1 cellular context compared by ENCODE assay signal in the genomic region with DNA sequence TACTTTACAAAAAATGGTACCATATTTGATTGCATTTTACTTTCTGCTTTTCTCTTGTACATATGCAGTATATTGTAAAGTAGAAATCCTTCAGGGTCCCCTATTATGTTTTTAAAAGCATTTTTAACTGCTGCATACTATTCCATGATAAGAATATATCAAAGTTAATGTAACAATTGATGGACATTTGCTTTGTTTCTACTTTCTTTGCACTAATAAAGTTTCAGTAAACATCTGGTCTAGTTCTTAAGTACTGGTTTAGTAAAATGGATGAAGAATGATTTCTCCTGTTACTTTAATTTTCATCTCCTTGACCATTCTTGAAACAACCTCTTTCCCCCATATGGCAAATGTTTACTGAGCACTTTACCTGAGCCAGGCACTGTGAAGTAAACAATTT.
A peak's percentile ranks its signal among the peaks of the same experiment; 100 is the strongest.
TF ChIP-seq lines count a peak whose summit lies in the region.

No MANE protein-coding gene starts in this region.

TF ChIP-seq in GM12878, 131 proteins besides CTCF, POLR2A, EP300 and RAD21:
- TF ChIP-seq, protein P1, sequence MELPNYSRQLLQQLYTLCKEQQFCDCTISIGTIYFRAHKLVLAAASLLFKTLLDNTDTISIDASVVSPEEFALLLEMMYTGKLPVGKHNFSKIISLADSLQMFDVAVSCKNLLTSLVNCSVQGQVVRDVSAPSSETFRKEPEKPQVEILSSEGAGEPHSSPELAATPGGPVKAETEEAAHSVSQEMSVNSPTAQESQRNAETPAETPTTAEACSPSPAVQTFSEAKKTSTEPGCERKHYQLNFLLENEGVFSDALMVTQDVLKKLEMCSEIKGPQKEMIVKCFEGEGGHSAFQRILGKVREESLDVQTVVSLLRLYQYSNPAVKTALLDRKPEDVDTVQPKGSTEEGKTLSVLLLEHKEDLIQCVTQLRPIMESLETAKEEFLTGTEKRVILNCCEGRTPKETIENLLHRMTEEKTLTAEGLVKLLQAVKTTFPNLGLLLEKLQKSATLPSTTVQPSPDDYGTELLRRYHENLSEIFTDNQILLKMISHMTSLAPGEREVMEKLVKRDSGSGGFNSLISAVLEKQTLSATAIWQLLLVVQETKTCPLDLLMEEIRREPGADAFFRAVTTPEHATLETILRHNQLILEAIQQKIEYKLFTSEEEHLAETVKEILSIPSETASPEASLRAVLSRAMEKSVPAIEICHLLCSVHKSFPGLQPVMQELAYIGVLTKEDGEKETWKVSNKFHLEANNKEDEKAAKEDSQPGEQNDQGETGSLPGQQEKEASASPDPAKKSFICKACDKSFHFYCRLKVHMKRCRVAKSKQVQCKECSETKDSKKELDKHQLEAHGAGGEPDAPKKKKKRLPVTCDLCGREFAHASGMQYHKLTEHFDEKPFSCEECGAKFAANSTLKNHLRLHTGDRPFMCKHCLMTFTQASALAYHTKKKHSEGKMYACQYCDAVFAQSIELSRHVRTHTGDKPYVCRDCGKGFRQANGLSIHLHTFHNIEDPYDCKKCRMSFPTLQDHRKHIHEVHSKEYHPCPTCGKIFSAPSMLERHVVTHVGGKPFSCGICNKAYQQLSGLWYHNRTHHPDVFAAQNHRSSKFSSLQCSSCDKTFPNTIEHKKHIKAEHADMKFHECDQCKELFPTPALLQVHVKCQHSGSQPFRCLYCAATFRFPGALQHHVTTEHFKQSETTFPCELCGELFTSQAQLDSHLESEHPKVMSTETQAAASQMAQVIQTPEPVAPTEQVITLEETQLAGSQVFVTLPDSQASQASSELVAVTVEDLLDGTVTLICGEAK (IDR thresholded peaks at IDR 0.05; ENCODE audit: borderline replicate concordance): peak; percentile 69
- TF ChIP-seq POLR2AphosphoS5 (IDR thresholded peaks at IDR 0.05; ENCODE audit: low read length): no peak
